In genomic region chr2:171185165-171185818, GRCh38 we compare ENCODE assay signal across 1 cellular context.
TF ChIP-seq lines count a peak whose summit lies in the region.

No MANE protein-coding gene starts in this region.

TF ChIP-seq in SK-N-SH, 30 proteins besides CTCF, POLR2A, EP300 and RAD21 (continued from another document):
- TF ChIP-seq IRF3 (IDR thresholded peaks at IDR 0.05; ENCODE audit: low read depth, low read length) (no peak), YY1 (IDR thresholded peaks at IDR 0.05; ENCODE audit: low read depth) (no peak), RCOR1 (IDR thresholded peaks at IDR 0.05; ENCODE audit: low read length) (no peak), CHD2 (IDR thresholded peaks at IDR 0.05; ENCODE audit: low read length, partially characterized antibody) (no peak), ELF1 (IDR thresholded peaks at IDR 0.05) (no peak), ZBTB33 (IDR thresholded peaks at IDR 0.05; ENCODE audit: borderline replicate concordance, low read depth) (no peak), SIN3A (IDR thresholded peaks at IDR 0.05; ENCODE audit: borderline replicate concordance, low read depth, low read length) (no peak), FOXM1 (IDR thresholded peaks at IDR 0.05; ENCODE audit: low read depth) (no peak), USF1 (IDR thresholded peaks at IDR 0.05; ENCODE audit: borderline replicate concordance, low read depth) (no peak), MAX (IDR thresholded peaks at IDR 0.05; ENCODE audit: low read depth) (no peak), TEAD4 (IDR thresholded peaks at IDR 0.05; ENCODE audit: borderline replicate concordance, insufficient read depth) (no peak), MXI1 (IDR thresholded peaks at IDR 0.05; ENCODE audit: low read depth, low read length) (no peak), EZH2phosphoT487 (IDR thresholded peaks at IDR 0.05; ENCODE audit: borderline replicate concordance, low read depth) (no peak), NRF1 (IDR thresholded peaks at IDR 0.05; ENCODE audit: low read depth, low read length) (no peak), RFX5 (IDR thresholded peaks at IDR 0.05; ENCODE audit: low read length) (no peak), REST (IDR thresholded peaks at IDR 0.05; ENCODE audit: low read depth, low read length) (no peak), TCF12 (IDR thresholded peaks at IDR 0.05) (no peak), TAF1 (IDR thresholded peaks at IDR 0.05; ENCODE audit: borderline replicate concordance, low read depth, low read length) (no peak)
